ENCODE assay signal across 9 cellular contexts in genomic region chr2:240595381-240596079, GRCh38. TPM values are rescaled to one million over a fixed set of nuclear protein-coding genes. Genes with fewer than 3 reads are reported as not detected.
DNase-seq lines count a peak whose midpoint lies in the region; ATAC-seq, FAIRE-seq and TF ChIP-seq lines count a peak whose summit lies in the region.
"Had no signal": no experiment of that assay in that cellular context is flagged by ENCODE, and none has a peak within 500 bp of the region (broad histone marks: within the 10 kb centered on the region; RNA-seq: fewer than 3 reads in every experiment).

No MANE protein-coding gene starts in this region.

- H4K20me1 ChIP-seq in hepatocyte (ENCODE audit: insufficient read depth, poor library complexity, severe bottlenecking): peaks cover 3% of the 10 kb centered on the region

- WGBS in hepatocyte (ENCODE audit: low lambda C conversion rate, missing lambda C conversion rate): 84% methylated on average over 18 of the region's 18 CpGs

- H3K4me2 ChIP-seq in hepatocyte: no peak overlapping the region

- peaks cover 16% of the 10 kb centered on the region for H3K36me3 ChIP-seq in CD8-positive, alpha-beta T cell (ENCODE audit: insufficient read depth, low read length)
- H3K36me3 ChIP-seq in hepatocyte (replicated peaks; ENCODE audit: insufficient read depth, low read depth) (no peaks in the 10 kb centered on the region), upper lobe of right lung (peaks cover 52% of the 10 kb centered on the region)

- no peak overlapping the region for H3K4me3 ChIP-seq in CD8-positive, alpha-beta T cell (ENCODE audit: low read depth, low read length)
- no peak overlapping the region for H3K4me3 ChIP-seq in hepatocyte
- H3K4me3 ChIP-seq in upper lobe of right lung: no peak overlapping the region

- peaks cover 10% of the 10 kb centered on the region for H3K79me2 ChIP-seq in hepatocyte

- peaks cover 3% of the 10 kb centered on the region for H3K4me1 Mint-ChIP-seq in CD8-positive, alpha-beta T cell (ENCODE audit: low read depth)
- peaks cover 7% of the 10 kb centered on the region for H3K4me1 Mint-ChIP-seq in activated T-cell treated with anti-CD3 and anti-CD28 coated beads, Interleukin-2, amount 50 U/mL, for 24 hours (ENCODE audit: low read depth)

- FAIRE-seq in HTR-8/SVneo (lab: Jason Lieb, UNC): no peak
- FAIRE-seq: colon had no signal

- H3K27ac ChIP-seq in CD8-positive, alpha-beta T cell (ENCODE audit: low read depth, low read length): no peak overlapping the region
- H3K27ac ChIP-seq in hepatocyte (no peak overlapping the region), upper lobe of right lung (no peak overlapping the region)

- H3K4me3 Mint-ChIP-seq in CD8-positive, alpha-beta T cell: no peak overlapping the region
- H3K4me3 Mint-ChIP-seq in activated T-cell treated with anti-CD3 and anti-CD28 coated beads, Interleukin-2, amount 50 U/mL, for 24 hours: no peak overlapping the region

- peak; percentile 73 for ATAC-seq in CD8-positive, alpha-beta T cell
- ATAC-seq in upper lobe of right lung (no peak), HG03139 (IDR thresholded peaks at IDR 0.05; ENCODE audit: unreplicated experiment) (no peak), HG03097 (IDR thresholded peaks at IDR 0.05; ENCODE audit: low FRiP score, unreplicated experiment) (no peak)

- H3K36me3 Mint-ChIP-seq in CD8-positive, alpha-beta T cell: peaks cover 53% of the 10 kb centered on the region
- peaks cover 69% of the 10 kb centered on the region for H3K36me3 Mint-ChIP-seq in activated T-cell treated with anti-CD3 and anti-CD28 coated beads, Interleukin-2, amount 50 U/mL, for 24 hours (ENCODE audit: low read depth)

- H3K27ac Mint-ChIP-seq in CD8-positive, alpha-beta T cell: peak overlapping the region; percentile 22
- H3K27ac Mint-ChIP-seq in activated T-cell treated with anti-CD3 and anti-CD28 coated beads, Interleukin-2, amount 50 U/mL, for 24 hours: no peak overlapping the region

- H3K27me3 ChIP-seq in CD8-positive, alpha-beta T cell (ENCODE audit: insufficient read depth, low read length): no peaks in the 10 kb centered on the region
- H3K27me3 ChIP-seq in hepatocyte (no peaks in the 10 kb centered on the region), upper lobe of right lung (no peaks in the 10 kb centered on the region)

- no peak overlapping the region for H2AFZ ChIP-seq in hepatocyte

- peak in 3 of 7 experiments; percentile 46 to 58 (median 55) for DNase-seq in CD8-positive, alpha-beta T cell
- DNase-seq in HTR-8/SVneo (ENCODE audit: insufficient read length, low spot score) (peak; percentile 17), hepatocyte (ENCODE audit: low spot score) (no peak), upper lobe of right lung (peak; percentile 57), NCI-H2107 treated with DMSO at 0.1 percent for 48 hours (lab: John Stamatoyannopoulos, UW; ENCODE audit: unreplicated experiment) (no peak)
- DNase-seq in activated T-cell treated with anti-CD3 and anti-CD28 coated beads, Interleukin-2, amount 50 U/mL, for 24 hours: peak; percentile 43

- TF ChIP-seq CTCF in CD8-positive, alpha-beta T cell (IDR thresholded peaks at IDR 0.05): no peak
- TF ChIP-seq CTCF in hepatocyte (IDR thresholded peaks at IDR 0.05; ENCODE audit: poor library complexity): peak; percentile 16
- no peak for TF ChIP-seq CTCF in upper lobe of right lung (IDR thresholded peaks at IDR 0.05)

- no peaks in the 10 kb centered on the region for H3K9me2 ChIP-seq in hepatocyte (replicated peaks; ENCODE audit: insufficient read depth)

- H3K9me3 ChIP-seq in CD8-positive, alpha-beta T cell (ENCODE audit: low read length): no peaks in the 10 kb centered on the region
- H3K9me3 ChIP-seq in hepatocyte (ENCODE audit: low read depth): no peaks in the 10 kb centered on the region
- H3K9me3 ChIP-seq in upper lobe of right lung: no peaks in the 10 kb centered on the region

- H3K9me3 Mint-ChIP-seq in CD8-positive, alpha-beta T cell: no peaks in the 10 kb centered on the region
- no peaks in the 10 kb centered on the region for H3K9me3 Mint-ChIP-seq in activated T-cell treated with anti-CD3 and anti-CD28 coated beads, Interleukin-2, amount 50 U/mL, for 24 hours

- intact Hi-C loops in CD8-positive, alpha-beta T cell (cut with DNase I, micrococcal nuclease): no loop called here
- intact Hi-C loops in upper lobe of right lung (cut with DNase I): no loop called here

- CTCF ChIA-PET in CD8-positive, alpha-beta T cell (lab: Charles Lee): interaction anchor here (0.9 to 1.3 kb wide), 3 partner anchors 81 to 135 kb away, joined by 3 read pairs; no protein-coding TSS in a partner anchor

- no peaks in the 10 kb centered on the region for H3K27me3 Mint-ChIP-seq in CD8-positive, alpha-beta T cell (ENCODE audit: low read depth)
- no peaks in the 10 kb centered on the region for H3K27me3 Mint-ChIP-seq in activated T-cell treated with anti-CD3 and anti-CD28 coated beads, Interleukin-2, amount 50 U/mL, for 24 hours

- H3K4me1 ChIP-seq in CD8-positive, alpha-beta T cell (ENCODE audit: insufficient read depth, low read length): no peaks in the 10 kb centered on the region
- no peaks in the 10 kb centered on the region for H3K4me1 ChIP-seq in hepatocyte (ENCODE audit: insufficient read depth)
- no peaks in the 10 kb centered on the region for H3K4me1 ChIP-seq in upper lobe of right lung

- POLR2A ChIA-PET in CD8-positive, alpha-beta T cell (lab: Charles Lee): interaction anchor here (0.6 kb wide), 1 partner anchor 15 kb away, joined by 3 read pairs; no protein-coding TSS in a partner anchor

RNA-seq across cellular contexts. Expression of gene CAPN10, which starts 9.0 kb away (rescaled TPM):
- 10 to 100 TPM; 65.9 to 68.9 TPM for total RNA-seq in CD8-positive, alpha-beta T cell
- total RNA-seq in hepatocyte: 19.1 and 24.2 TPM in 2 replicates
- polyA plus RNA-seq in hepatocyte: 28.8 and 42.6 TPM in 2 replicates
- 31.8 TPM for total RNA-seq in upper lobe of right lung

RNA-seq across cellular contexts. Expression of gene RNPEPL1, which starts 27.2 kb away (rescaled TPM):
- total RNA-seq in CD8-positive, alpha-beta T cell: 10 to 100 TPM; 73.3 to 75.0 TPM
- 36.9 and 46.3 TPM in 2 replicates for total RNA-seq in hepatocyte
- polyA plus RNA-seq in hepatocyte: 57.2 and 58.1 TPM in 2 replicates
- total RNA-seq in upper lobe of right lung: 88.6 TPM

RNA-seq across cellular contexts. Expression of gene GPR35, which starts 29.8 kb away (rescaled TPM):
- 10 to 100 TPM; 17.5 to 18.7 TPM for total RNA-seq in CD8-positive, alpha-beta T cell
- 14.7 and 17.3 TPM in 2 replicates for total RNA-seq in hepatocyte
- polyA plus RNA-seq in hepatocyte: 10.1 and 10.5 TPM in 2 replicates
- total RNA-seq in upper lobe of right lung: 3.4 TPM

RNA-seq across cellular contexts. Expression of gene DUSP28, which starts 35.4 kb away (rescaled TPM):
- 10 to 100 TPM; 16.4 to 17.3 TPM for total RNA-seq in CD8-positive, alpha-beta T cell
- total RNA-seq in hepatocyte (4.6 and 4.8 TPM in 2 replicates), upper lobe of right lung (5.3 TPM)
- polyA plus RNA-seq in hepatocyte: 6.3 and 6.8 TPM in 2 replicates

RNA-seq across cellular contexts. Expression of gene ANKMY1, which starts 37.7 kb away (rescaled TPM):
- total RNA-seq in CD8-positive, alpha-beta T cell: 10 to 100 TPM; 23.4 to 23.9 TPM
- 6.7 and 9.2 TPM in 2 replicates for total RNA-seq in hepatocyte
- polyA plus RNA-seq in hepatocyte: 7.8 and 11.1 TPM in 2 replicates
- total RNA-seq in upper lobe of right lung: 19.3 TPM

Comparison
In these comparisons a context has a peak if more than half of its experiments do, and no peak if none do; other contexts are left out.
1. DNase-seq: peak in HTR-8/SVneo (single experiment), activated T-cell treated with anti-CD3 and anti-CD28 coated beads, Interleukin-2, amount 50 U/mL, for 24 hours (single experiment) and upper lobe of right lung (single experiment); none in hepatocyte (single experiment) and NCI-H2107 treated with DMSO at 0.1 percent for 48 hours (single experiment).